In the genomic region with DNA sequence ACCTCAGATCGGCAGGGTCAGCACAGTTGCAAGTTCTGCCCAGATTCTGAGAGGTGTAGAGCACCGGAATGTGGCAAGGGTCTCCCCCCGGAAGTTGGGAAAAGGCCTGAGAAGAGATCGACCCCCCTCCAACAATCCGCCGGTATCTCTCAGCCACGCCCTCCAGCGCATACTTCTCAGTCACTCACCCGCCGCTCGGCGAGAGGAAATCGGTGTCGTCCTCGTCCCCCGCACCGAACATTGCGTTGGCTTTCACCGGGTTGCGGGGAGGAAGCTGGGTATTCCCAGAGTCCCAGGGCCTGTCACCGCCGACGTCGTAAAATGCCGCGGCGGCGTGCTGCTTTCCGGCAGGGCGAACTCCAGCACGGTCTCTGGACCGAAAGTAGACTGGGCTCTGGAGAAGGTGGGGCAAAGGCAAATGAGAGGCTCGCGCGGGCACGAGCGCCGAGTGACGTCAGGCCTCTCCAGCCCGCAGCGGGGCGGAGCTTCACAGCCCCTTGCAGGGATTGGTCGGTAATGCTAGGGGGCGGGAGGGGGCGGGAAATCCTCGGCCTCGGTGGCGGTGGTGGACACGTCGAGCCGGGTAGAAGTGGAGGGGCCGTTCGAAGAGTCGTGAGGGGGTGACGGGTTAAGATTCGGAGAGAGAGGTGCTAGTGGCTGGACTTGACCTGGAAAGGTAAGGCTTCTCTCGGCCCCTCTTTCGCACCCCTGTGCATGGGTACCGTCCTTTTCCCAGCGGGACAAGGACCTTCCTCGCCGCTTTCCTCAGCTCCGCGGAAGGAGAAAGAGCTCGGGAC, we compare ENCODE assay signal across 1 cellular context.
TF ChIP-seq lines count a peak whose summit lies in the region.

Gene FKBP15 (minus strand): TSS at position 275 of the 797 bp plus-strand sequence. CDS start 34 bp downstream, at position 241.
Gene SLC31A1 (plus strand): TSS at position 542 of the 797 bp plus-strand sequence. CDS start 34,605 bp downstream, outside the sequence.

TF ChIP-seq in K562, 482 proteins besides CTCF, POLR2A, EP300 and RAD21 (continued from another document and continues in another):
- no peak for TF ChIP-seq POU5F1 (IDR thresholded peaks at IDR 0.05; ENCODE audit: borderline replicate concordance, low read depth, low read length, partially characterized antibody)
- TF ChIP-seq SMARCE1 (IDR thresholded peaks at IDR 0.05) = no peak
- TF ChIP-seq, protein P1, sequence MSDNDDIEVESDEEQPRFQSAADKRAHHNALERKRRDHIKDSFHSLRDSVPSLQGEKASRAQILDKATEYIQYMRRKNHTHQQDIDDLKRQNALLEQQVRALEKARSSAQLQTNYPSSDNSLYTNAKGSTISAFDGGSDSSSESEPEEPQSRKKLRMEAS (CRISPR knock-in tag; IDR thresholded peaks at IDR 0.05) = no peak
- TF ChIP-seq BRCA1 (IDR thresholded peaks at IDR 0.05) = no peak
- no peak for TF ChIP-seq BRCA1 (CRISPR knock-in tag; IDR thresholded peaks at IDR 0.05)
- no peak for TF ChIP-seq HMBOX1 (IDR thresholded peaks at IDR 0.05)
- no peak for TF ChIP-seq NELFE (IDR thresholded peaks at IDR 0.05; ENCODE audit: insufficient read depth, insufficient read length)
- TF ChIP-seq DACH1 (IDR thresholded peaks at IDR 0.05; ENCODE audit: partially characterized antibody) = no peak
- no peak for TF ChIP-seq ZNF589 (CRISPR knock-in tag; IDR thresholded peaks at IDR 0.05; ENCODE audit: low read depth)
- TF ChIP-seq ZNF124 (CRISPR knock-in tag; IDR thresholded peaks at IDR 0.05) = no peak
- TF ChIP-seq, protein P2, sequence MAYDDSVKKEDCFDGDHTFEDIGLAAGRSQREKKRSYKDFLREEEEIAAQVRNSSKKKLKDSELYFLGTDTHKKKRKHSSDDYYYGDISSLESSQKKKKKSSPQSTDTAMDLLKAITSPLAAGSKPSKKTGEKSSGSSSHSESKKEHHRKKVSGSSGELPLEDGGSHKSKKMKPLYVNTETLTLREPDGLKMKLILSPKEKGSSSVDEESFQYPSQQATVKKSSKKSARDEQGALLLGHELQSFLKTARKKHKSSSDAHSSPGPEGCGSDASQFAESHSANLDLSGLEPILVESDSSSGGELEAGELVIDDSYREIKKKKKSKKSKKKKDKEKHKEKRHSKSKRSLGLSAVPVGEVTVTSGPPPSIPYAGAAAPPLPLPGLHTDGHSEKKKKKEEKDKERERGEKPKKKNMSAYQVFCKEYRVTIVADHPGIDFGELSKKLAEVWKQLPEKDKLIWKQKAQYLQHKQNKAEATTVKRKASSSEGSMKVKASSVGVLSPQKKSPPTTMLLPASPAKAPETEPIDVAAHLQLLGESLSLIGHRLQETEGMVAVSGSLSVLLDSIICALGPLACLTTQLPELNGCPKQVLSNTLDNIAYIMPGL (CRISPR knock-in tag; IDR thresholded peaks at IDR 0.05) = no peak
- no peak for TF ChIP-seq ZNF766 (CRISPR knock-in tag; conservative IDR thresholded peaks at IDR 0.05)
- TF ChIP-seq ZNF79 (CRISPR knock-in tag; IDR thresholded peaks at IDR 0.05; ENCODE audit: low read depth) = no peak
- TF ChIP-seq RB1 (IDR thresholded peaks at IDR 0.05; ENCODE audit: low read depth) = no peak
- no peak for TF ChIP-seq GATA2 (CRISPR knock-in tag; IDR thresholded peaks at IDR 0.05)
- no peak for TF ChIP-seq RBM14 (IDR thresholded peaks at IDR 0.05; ENCODE audit: borderline replicate concordance, insufficient read depth, low read depth, low read length)
- peak; percentile 50; the same call in 1 of the 2 replicates for TF ChIP-seq TFAP4 (CRISPR knock-in tag; IDR thresholded peaks at IDR 0.05; ENCODE audit: borderline replicate concordance)
- TF ChIP-seq TFAM (CRISPR knock-in tag; conservative IDR thresholded peaks at IDR 0.05) = no peak
- no peak for TF ChIP-seq CBX5 (IDR thresholded peaks at IDR 0.05; ENCODE audit: borderline replicate concordance, low read depth)
- no peak for TF ChIP-seq TCF15 (CRISPR knock-in tag; IDR thresholded peaks at IDR 0.05)
- no peak for TF ChIP-seq ZNF695 (CRISPR knock-in tag; IDR thresholded peaks at IDR 0.05)
- no peak for TF ChIP-seq CHD1 (IDR thresholded peaks at IDR 0.05; ENCODE audit: low read length)
- TF ChIP-seq RBM34 (IDR thresholded peaks at IDR 0.05; ENCODE audit: borderline replicate concordance, insufficient read depth, low read length) = no peak
- no peak for TF ChIP-seq ATF2 (CRISPR knock-in tag; IDR thresholded peaks at IDR 0.05)
- TF ChIP-seq CREM (IDR thresholded peaks at IDR 0.05; ENCODE audit: low read depth) = peak; percentile 91
- TF ChIP-seq, protein P3, sequence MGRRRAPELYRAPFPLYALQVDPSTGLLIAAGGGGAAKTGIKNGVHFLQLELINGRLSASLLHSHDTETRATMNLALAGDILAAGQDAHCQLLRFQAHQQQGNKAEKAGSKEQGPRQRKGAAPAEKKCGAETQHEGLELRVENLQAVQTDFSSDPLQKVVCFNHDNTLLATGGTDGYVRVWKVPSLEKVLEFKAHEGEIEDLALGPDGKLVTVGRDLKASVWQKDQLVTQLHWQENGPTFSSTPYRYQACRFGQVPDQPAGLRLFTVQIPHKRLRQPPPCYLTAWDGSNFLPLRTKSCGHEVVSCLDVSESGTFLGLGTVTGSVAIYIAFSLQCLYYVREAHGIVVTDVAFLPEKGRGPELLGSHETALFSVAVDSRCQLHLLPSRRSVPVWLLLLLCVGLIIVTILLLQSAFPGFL (CRISPR knock-in tag; IDR thresholded peaks at IDR 0.05) = no peak
- no peak for TF ChIP-seq FUS (optimal IDR thresholded peaks at IDR 0.05; ENCODE audit: low read depth, low read length)
- TF ChIP-seq, protein P4, sequence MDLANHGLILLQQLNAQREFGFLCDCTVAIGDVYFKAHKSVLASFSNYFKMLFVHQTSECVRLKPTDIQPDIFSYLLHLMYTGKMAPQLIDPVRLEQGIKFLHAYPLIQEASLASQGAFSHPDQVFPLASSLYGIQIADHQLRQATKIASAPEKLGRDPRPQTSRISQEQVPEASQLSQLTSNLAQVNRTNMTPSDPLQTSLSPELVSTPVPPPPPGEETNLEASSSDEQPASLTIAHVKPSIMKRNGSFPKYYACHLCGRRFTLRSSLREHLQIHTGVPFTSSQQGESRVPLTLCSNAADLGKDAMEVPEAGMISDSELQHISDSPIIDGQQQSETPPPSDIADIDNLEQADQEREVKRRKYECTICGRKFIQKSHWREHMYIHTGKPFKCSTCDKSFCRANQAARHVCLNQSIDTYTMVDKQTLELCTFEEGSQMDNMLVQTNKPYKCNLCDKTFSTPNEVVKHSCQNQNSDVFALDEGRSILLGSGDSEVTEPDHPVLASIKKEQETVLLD (IDR thresholded peaks at IDR 0.05) = peak; percentile 82
- TF ChIP-seq CBX3 (IDR thresholded peaks at IDR 0.05; ENCODE audit: borderline replicate concordance in 1 of 2, low read length in 2 of 2) = no peak
- no peak for TF ChIP-seq ZNF23 (CRISPR knock-in tag; IDR thresholded peaks at IDR 0.05)
- no peak for TF ChIP-seq FOXA1 (IDR thresholded peaks at IDR 0.05; ENCODE audit: borderline replicate concordance)
- TF ChIP-seq CAMTA2 (CRISPR knock-in tag; conservative IDR thresholded peaks at IDR 0.05) = no peak
- no peak for TF ChIP-seq FOXP1 (CRISPR knock-in tag; IDR thresholded peaks at IDR 0.05)
- no peak for TF ChIP-seq SMAD3 (CRISPR knock-in tag; conservative IDR thresholded peaks at IDR 0.05)
- TF ChIP-seq FOXP4 (CRISPR knock-in tag; IDR thresholded peaks at IDR 0.05; ENCODE audit: borderline replicate concordance) = no peak
- TF ChIP-seq, protein P5, sequence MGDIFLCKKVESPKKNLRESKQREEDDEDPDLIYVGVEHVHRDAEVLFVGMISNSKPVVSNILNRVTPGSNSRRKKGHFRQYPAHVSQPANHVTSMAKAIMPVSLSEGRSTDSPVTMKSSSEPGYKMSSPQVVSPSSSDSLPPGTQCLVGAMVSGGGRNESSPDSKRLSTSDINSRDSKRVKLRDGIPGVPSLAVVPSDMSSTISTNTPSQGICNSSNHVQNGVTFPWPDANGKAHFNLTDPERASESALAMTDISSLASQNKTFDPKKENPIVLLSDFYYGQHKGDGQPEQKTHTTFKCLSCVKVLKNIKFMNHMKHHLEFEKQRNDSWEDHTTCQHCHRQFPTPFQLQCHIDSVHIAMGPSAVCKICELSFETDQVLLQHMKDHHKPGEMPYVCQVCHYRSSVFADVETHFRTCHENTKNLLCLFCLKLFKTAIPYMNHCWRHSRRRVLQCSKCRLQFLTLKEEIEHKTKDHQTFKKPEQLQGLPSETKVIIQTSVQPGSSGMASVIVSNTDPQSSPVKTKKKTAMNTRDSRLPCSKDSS (IDR thresholded peaks at IDR 0.05; ENCODE audit: low read depth, partially characterized antibody) = no peak
- no peak for TF ChIP-seq EWSR1 (IDR thresholded peaks at IDR 0.05; ENCODE audit: borderline replicate concordance, low read depth, partially characterized antibody)
- TF ChIP-seq, protein P6, sequence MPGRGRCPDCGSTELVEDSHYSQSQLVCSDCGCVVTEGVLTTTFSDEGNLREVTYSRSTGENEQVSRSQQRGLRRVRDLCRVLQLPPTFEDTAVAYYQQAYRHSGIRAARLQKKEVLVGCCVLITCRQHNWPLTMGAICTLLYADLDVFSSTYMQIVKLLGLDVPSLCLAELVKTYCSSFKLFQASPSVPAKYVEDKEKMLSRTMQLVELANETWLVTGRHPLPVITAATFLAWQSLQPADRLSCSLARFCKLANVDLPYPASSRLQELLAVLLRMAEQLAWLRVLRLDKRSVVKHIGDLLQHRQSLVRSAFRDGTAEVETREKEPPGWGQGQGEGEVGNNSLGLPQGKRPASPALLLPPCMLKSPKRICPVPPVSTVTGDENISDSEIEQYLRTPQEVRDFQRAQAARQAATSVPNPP (IDR thresholded peaks at IDR 0.05; ENCODE audit: borderline replicate concordance, insufficient read depth, insufficient read length) = no peak
- no peak for TF ChIP-seq ZNF277 (CRISPR knock-in tag; IDR thresholded peaks at IDR 0.05; ENCODE audit: borderline replicate concordance)
- no peak for TF ChIP-seq NUFIP1 (IDR thresholded peaks at IDR 0.05; ENCODE audit: partially characterized antibody)
- no peak for TF ChIP-seq ZNF146 (CRISPR knock-in tag; IDR thresholded peaks at IDR 0.05; ENCODE audit: unreplicated experiment)
- TF ChIP-seq ZNF785 (CRISPR knock-in tag; IDR thresholded peaks at IDR 0.05) = no peak
- no peak for TF ChIP-seq MTA1 (IDR thresholded peaks at IDR 0.05; ENCODE audit: borderline replicate concordance)
- no peak for TF ChIP-seq ZNF699 (CRISPR knock-in tag; IDR thresholded peaks at IDR 0.05; ENCODE audit: insufficient replicate concordance)
- no peak for TF ChIP-seq ZNF668 (CRISPR knock-in tag; IDR thresholded peaks at IDR 0.05)
- no peak for TF ChIP-seq ZNF696 (CRISPR knock-in tag; conservative IDR thresholded peaks at IDR 0.05)
